In the genomic region with DNA sequence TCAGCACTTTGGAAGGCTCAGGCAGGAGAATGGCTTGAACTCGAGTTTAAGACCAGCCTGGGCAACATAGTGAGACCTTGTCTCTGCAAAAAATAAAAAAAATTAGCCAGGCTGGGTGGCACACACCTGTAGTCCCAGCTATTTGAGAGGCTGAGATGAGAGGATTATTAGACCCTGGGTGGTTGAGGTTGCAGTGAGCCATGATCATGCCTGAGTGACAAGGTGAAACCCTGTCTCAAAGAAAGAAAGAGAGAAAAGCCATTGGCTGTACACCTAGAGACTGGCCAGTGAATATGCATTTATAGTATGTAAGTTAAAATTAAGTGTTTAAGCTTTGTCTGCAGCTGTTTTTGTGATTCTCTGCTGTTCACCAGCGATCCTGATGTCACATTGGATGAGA, we compare ENCODE assay signal across 1 cellular context.
TF ChIP-seq lines count a peak whose summit lies in the region.

No MANE protein-coding gene starts in this region.

TF ChIP-seq in HCT116, 20 proteins besides CTCF, POLR2A, EP300 and RAD21:
- TF ChIP-seq EGR1 (IDR thresholded peaks at IDR 0.05; ENCODE audit: low read depth) (no peak), POLR2AphosphoS5 (IDR thresholded peaks at IDR 0.05; ENCODE audit: low read depth, low read length) (peak; percentile 55), JUND (IDR thresholded peaks at IDR 0.05) (0 out of 2 replicates have a peak, but pooled peaks have one; percentile 14)
